1 cellular context compared by ENCODE assay signal in the genomic region with DNA sequence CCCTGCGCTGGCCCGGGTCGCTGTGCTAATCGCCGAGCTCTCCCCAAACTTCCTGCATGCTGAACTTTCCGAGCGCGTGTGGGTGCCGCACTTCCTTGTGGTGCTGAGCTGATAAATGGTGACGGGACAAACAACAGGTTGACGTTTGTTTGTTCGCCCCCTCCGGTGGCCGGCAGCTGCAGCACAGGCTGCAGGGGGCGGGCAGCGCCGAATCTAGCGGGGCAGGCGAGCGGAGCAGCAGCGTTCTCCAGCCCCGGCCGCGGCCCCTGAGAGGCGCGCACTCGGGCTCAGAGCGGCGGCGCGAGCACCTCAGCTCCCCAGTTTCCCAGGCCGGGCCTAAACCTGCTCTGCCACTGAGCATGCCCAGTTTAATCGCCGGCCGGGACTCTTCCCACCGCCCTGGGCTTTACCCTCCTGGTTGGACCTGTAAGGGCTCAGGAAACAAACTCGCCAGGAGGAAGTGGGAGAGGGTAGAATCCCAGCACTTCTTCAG.
TF ChIP-seq lines count a peak whose summit lies in the region.

Gene PDGFD, minus strand, starts transcription at position 120 of the 493 bp plus-strand sequence.

TF ChIP-seq in HepG2, 621 proteins besides CTCF, POLR2A, EP300 and RAD21 (continued from another document):
- TF ChIP-seq ARID5B (CRISPR knock-in tag; IDR thresholded peaks at IDR 0.05) (0 out of 2 replicates have a peak, but pooled peaks have one; percentile 17), XRCC5 (optimal IDR thresholded peaks at IDR 0.05; ENCODE audit: low read length) (peak; percentile 45), NFAT5 (CRISPR knock-in tag; IDR thresholded peaks at IDR 0.05) (no peak), ZBTB7B (CRISPR knock-in tag; IDR thresholded peaks at IDR 0.05) (peak; percentile 53; the same call in 1 of the 2 replicates), RXRA (CRISPR knock-in tag; IDR thresholded peaks at IDR 0.05) (0 out of 2 replicates have a peak, but pooled peaks have one; percentile 19), HOXA5 (CRISPR knock-in tag; IDR thresholded peaks at IDR 0.05) (peak; percentile 59; the same call in 1 of the 2 replicates), ZMYM4 (CRISPR knock-in tag; IDR thresholded peaks at IDR 0.05) (peak; percentile 58; the same call in 1 of the 2 replicates), ZNF777 (CRISPR knock-in tag; IDR thresholded peaks at IDR 0.05) (peak; percentile 67), ZNF713 (CRISPR knock-in tag; IDR thresholded peaks at IDR 0.05) (no peak), ZNF331 (CRISPR knock-in tag; IDR thresholded peaks at IDR 0.05) (0 out of 2 replicates have a peak, but pooled peaks have one; percentile 10), SYNCRIP (IDR thresholded peaks at IDR 0.05; ENCODE audit: insufficient read depth, low read depth, low read length) (no peak), ELF3 (CRISPR knock-in tag; IDR thresholded peaks at IDR 0.05) (peak; percentile 61), BRCA1 (CRISPR knock-in tag; IDR thresholded peaks at IDR 0.05) (no peak), TCF7 (IDR thresholded peaks at IDR 0.05; ENCODE audit: low read depth) (no peak), HMGXB4 (CRISPR knock-in tag; IDR thresholded peaks at IDR 0.05; ENCODE audit: borderline replicate concordance in 1 of 2, low read depth in 1 of 2) (peak in 1 of 2 experiments; percentile 60; a peak in 1 of 4 replicates), DMAP1 (CRISPR knock-in tag; IDR thresholded peaks at IDR 0.05) (peak; percentile 48; the same call in 1 of the 2 replicates), ZFX (CRISPR knock-in tag; IDR thresholded peaks at IDR 0.05; ENCODE audit: low read depth) (peak; percentile 37; the same call in 1 of the 2 replicates), ZNF12 (CRISPR knock-in tag; IDR thresholded peaks at IDR 0.05) (0 out of 2 replicates have a peak, but pooled peaks have one; percentile 14)
- TF ChIP-seq, protein P1, sequence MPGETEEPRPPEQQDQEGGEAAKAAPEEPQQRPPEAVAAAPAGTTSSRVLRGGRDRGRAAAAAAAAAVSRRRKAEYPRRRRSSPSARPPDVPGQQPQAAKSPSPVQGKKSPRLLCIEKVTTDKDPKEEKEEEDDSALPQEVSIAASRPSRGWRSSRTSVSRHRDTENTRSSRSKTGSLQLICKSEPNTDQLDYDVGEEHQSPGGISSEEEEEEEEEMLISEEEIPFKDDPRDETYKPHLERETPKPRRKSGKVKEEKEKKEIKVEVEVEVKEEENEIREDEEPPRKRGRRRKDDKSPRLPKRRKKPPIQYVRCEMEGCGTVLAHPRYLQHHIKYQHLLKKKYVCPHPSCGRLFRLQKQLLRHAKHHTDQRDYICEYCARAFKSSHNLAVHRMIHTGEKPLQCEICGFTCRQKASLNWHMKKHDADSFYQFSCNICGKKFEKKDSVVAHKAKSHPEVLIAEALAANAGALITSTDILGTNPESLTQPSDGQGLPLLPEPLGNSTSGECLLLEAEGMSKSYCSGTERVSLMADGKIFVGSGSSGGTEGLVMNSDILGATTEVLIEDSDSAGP (CRISPR knock-in tag; IDR thresholded peaks at IDR 0.05; ENCODE audit: borderline replicate concordance): peak; percentile 77; the same call in 1 of the 2 replicates
- TF ChIP-seq, protein P2, sequence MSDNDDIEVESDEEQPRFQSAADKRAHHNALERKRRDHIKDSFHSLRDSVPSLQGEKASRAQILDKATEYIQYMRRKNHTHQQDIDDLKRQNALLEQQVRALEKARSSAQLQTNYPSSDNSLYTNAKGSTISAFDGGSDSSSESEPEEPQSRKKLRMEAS (IDR thresholded peaks at IDR 0.05): peak; percentile 53; the same call in 1 of the 2 replicates
